In the genomic region with DNA sequence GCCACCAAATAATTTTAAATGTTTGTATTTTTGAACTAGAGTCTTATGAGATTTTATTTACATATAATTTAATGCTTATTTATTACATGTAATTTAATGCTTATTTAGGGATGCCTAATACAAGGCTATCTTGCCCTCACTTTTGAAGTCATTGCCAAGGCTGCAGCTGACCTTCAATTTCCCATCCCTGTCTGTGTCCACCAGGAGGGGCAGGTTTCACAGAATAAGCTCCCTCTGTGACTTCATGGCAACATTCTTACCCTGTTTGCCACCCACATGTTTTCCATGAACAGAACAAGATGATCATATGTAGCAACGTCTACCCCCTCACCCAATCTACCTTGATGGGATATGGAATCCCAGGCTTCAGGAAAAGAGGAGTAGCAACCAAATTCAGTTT, we compare ENCODE assay signal across 1 cellular context.
A peak's percentile ranks its signal among the peaks of the same experiment; 100 is the strongest.
TF ChIP-seq lines count a peak whose summit lies in the region.

No MANE protein-coding gene starts in this region.

TF ChIP-seq in HepG2, 621 proteins besides CTCF, POLR2A, EP300 and RAD21:
- peak; percentile 58 for TF ChIP-seq STAG1 (CRISPR knock-in tag; IDR thresholded peaks at IDR 0.05)
- no peak for TF ChIP-seq NBN (conservative IDR thresholded peaks at IDR 0.05)
- TF ChIP-seq SMC3 (IDR thresholded peaks at IDR 0.05; ENCODE audit: low read length): peak; percentile 8; the same call in 1 of the 2 replicates
TF ChIP-seq in HepG2: peak in this region for 2.
